1 cellular context compared by ENCODE assay signal in the genomic region with DNA sequence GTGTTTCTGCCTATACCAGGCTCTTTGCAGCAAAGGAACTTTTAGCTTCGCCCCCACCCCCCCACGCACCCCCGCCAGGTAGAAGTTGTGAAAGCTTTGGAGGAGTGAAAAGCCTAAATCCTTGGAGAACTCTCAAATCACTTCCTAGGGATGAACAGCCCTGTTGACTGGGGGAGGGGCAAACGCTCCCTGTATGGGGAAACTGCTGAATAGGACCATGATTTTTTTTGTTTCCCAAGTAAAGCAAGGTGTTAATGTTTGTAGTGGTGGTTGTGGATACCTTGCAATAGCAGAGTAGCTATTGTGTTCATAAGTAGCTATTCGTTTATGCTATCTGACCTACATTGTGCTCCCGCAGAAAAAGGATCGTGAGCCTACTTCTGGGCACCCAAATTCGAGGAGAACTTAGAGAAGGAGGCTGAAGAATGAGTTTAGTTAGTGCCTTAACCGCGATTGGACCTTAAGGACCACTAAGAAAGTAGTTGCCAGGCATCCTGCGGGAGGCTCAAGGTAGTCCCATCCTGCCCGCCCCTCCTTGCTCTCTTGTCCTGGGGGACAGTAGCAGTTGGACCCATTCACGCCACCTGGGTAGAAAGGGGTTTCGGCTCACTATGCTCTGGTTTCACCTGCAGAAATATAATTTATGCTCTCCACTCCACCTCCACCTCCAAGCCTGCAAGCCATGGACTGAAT.
TF ChIP-seq lines count a peak whose summit lies in the region.

No MANE protein-coding gene starts in this region.

TF ChIP-seq in HEK293, 187 proteins besides CTCF, POLR2A, EP300 and RAD21 (continued from another document):
- no peak for TF ChIP-seq HIC1 (tag by site-specific recombination; IDR thresholded peaks at IDR 0.05)
- no peak for TF ChIP-seq ZNF571 (tag by site-specific recombination; IDR thresholded peaks at IDR 0.05)
- no peak for TF ChIP-seq ZNF174 (tag by site-specific recombination; IDR thresholded peaks at IDR 0.05)
- no peak for TF ChIP-seq ZNF658 (tag by site-specific recombination; IDR thresholded peaks at IDR 0.05)
- no peak for TF ChIP-seq ZNF629 (tag by site-specific recombination; IDR thresholded peaks at IDR 0.05)
- no peak for TF ChIP-seq ZNF184 (tag by site-specific recombination; IDR thresholded peaks at IDR 0.05)
